Comparison of ENCODE assay signal across 23 cellular contexts in genomic region chr6:111409430-111409829, GRCh38.
DNase-seq lines count a peak whose midpoint lies in the region; ATAC-seq, FAIRE-seq and TF ChIP-seq lines count a peak whose summit lies in the region.
"Had no signal": no experiment of that assay in that cellular context is flagged by ENCODE, and none has a peak within 500 bp of the region (broad histone marks: within the 10 kb centered on the region; RNA-seq: fewer than 3 reads in every experiment).

No MANE protein-coding gene starts in this region.

- H3K27me3 Mint-ChIP-seq in activated CD8-positive, alpha-beta T cell treated with anti-CD3 and anti-CD28 coated beads for 36 hours, result no peaks in the 10 kb centered on the region
- H3K27me3 Mint-ChIP-seq in activated CD8-positive, alpha-beta T cell treated with anti-CD3 and anti-CD28 coated beads, Interleukin-2, amount 10 ng/mL, durations not matched to agents 7 days and 5 days (ENCODE audit: low read depth), result no peaks in the 10 kb centered on the region
- H3K27me3 Mint-ChIP-seq in naive B cell, result no peaks in the 10 kb centered on the region
- H3K27me3 Mint-ChIP-seq: CD4-positive, CD25-positive, alpha-beta regulatory T cell; CD8-positive, alpha-beta memory T cell had no signal

- 0 out of 20 replicates have a peak overlapping the region, but pooled peaks of 1 of the 10 experiments have one; percentile 1 for H3K4me3 ChIP-seq in BLaER1 treated with 17β-estradiol and CSF1 and Interleukin-3, amounts not matched to agents 10 nM and 100 nM
- H3K4me3 ChIP-seq: BLaER1, K562 had no signal

- intact Hi-C loops in activated CD8-positive, alpha-beta T cell treated with anti-CD3 and anti-CD28 coated beads for 36 hours (cut with micrococcal nuclease), result no loop called here

- peak; percentile 69 for FAIRE-seq in GM18507 (lab: Jason Lieb, UNC)
- FAIRE-seq: GM12892, H1, HTR-8/SVneo, K562 had no signal

- no peak overlapping the region for H3K4me3 Mint-ChIP-seq in activated CD8-positive, alpha-beta T cell treated with anti-CD3 and anti-CD28 coated beads for 36 hours
- H3K4me3 Mint-ChIP-seq in activated CD8-positive, alpha-beta T cell treated with anti-CD3 and anti-CD28 coated beads, Interleukin-2, amount 10 ng/mL, durations not matched to agents 7 days and 5 days, result no peak overlapping the region
- H3K4me3 Mint-ChIP-seq in naive B cell, result no peak overlapping the region
- H3K4me3 Mint-ChIP-seq: CD4-positive, CD25-positive, alpha-beta regulatory T cell; CD8-positive, alpha-beta memory T cell; H9 had no signal

- peaks cover 6 to 73% (median 61%) of the 10 kb centered on the region in 11 experiments; a peak in 21 of 22 replicates for H3K36me3 ChIP-seq in BLaER1 treated with 17β-estradiol and CSF1 and Interleukin-3, amounts not matched to agents 10 nM and 100 nM

- no peaks in the 10 kb centered on the region for H4K20me1 ChIP-seq in BLaER1 treated with 17β-estradiol and CSF1 and Interleukin-3, amounts not matched to agents 10 nM and 100 nM
- H4K20me1 ChIP-seq: BLaER1 had no signal

- H3K27me3 ChIP-seq in BLaER1 treated with 17β-estradiol and CSF1 and Interleukin-3, amounts not matched to agents 10 nM and 100 nM, result no peaks in the 10 kb centered on the region
- H3K27me3 ChIP-seq: BLaER1 had no signal

- peaks cover 30% of the 10 kb centered on the region for H3K4me1 Mint-ChIP-seq in activated CD8-positive, alpha-beta T cell treated with anti-CD3 and anti-CD28 coated beads for 36 hours (ENCODE audit: low read depth)
- H3K4me1 Mint-ChIP-seq in activated CD8-positive, alpha-beta T cell treated with anti-CD3 and anti-CD28 coated beads, Interleukin-2, amount 10 ng/mL, durations not matched to agents 7 days and 5 days (ENCODE audit: low read depth), result peaks cover 5% of the 10 kb centered on the region
- H3K4me1 Mint-ChIP-seq in naive B cell, result peaks cover 17 to 25% (median 22%) of the 10 kb centered on the region in 3 donors

- H3K36me3 Mint-ChIP-seq in activated CD8-positive, alpha-beta T cell treated with anti-CD3 and anti-CD28 coated beads for 36 hours (ENCODE audit: low read depth), result peaks cover 26% of the 10 kb centered on the region
- H3K36me3 Mint-ChIP-seq in activated CD8-positive, alpha-beta T cell treated with anti-CD3 and anti-CD28 coated beads, Interleukin-2, amount 10 ng/mL, durations not matched to agents 7 days and 5 days (ENCODE audit: low read depth), result peaks cover 30% of the 10 kb centered on the region
- H3K36me3 Mint-ChIP-seq in naive B cell, result peaks cover 0 to 1% of the 10 kb centered on the region in 2 donors

- H3K9ac ChIP-seq in BLaER1 treated with 17β-estradiol and CSF1 and Interleukin-3, amounts not matched to agents 10 nM and 100 nM, result peak overlapping the region in 1 of 11 experiments; percentile 61; a peak in 1 of 22 replicates
- H3K9ac ChIP-seq: BLaER1 had no signal

- H3K9me3 Mint-ChIP-seq in activated CD8-positive, alpha-beta T cell treated with anti-CD3 and anti-CD28 coated beads for 36 hours, result no peaks in the 10 kb centered on the region
- H3K9me3 Mint-ChIP-seq in activated CD8-positive, alpha-beta T cell treated with anti-CD3 and anti-CD28 coated beads, Interleukin-2, amount 10 ng/mL, durations not matched to agents 7 days and 5 days (ENCODE audit: insufficient read depth), result no peaks in the 10 kb centered on the region
- no peaks in the 10 kb centered on the region for H3K9me3 Mint-ChIP-seq in naive B cell
- H3K9me3 Mint-ChIP-seq: CD4-positive, CD25-positive, alpha-beta regulatory T cell; CD8-positive, alpha-beta memory T cell; H9 had no signal

- no peak for DNase-seq in activated CD8-positive, alpha-beta T cell treated with anti-CD3 and anti-CD28 coated beads for 36 hours
- DNase-seq in activated CD8-positive, alpha-beta T cell treated with anti-CD3 and anti-CD28 coated beads, Interleukin-2, amount 10 ng/mL, durations not matched to agents 7 days and 5 days, result no peak
- no peak for DNase-seq in GM18507 (ENCODE audit: extremely low spot score, insufficient read length, low read depth)
- DNase-seq in naive B cell, result no peak
- no peak for DNase-seq in hepatic stellate cell (ENCODE audit: low spot score)
- DNase-seq: 8988T; CD4-positive, CD25-positive, alpha-beta regulatory T cell; CD8-positive, alpha-beta memory T cell; COR-L47; DMS 273 treated with DMSO at 0.1 percent for 48 hours; DMS53; DND-41; EL; H9; IMR-90 had no signal

- H3K27ac Mint-ChIP-seq in activated CD8-positive, alpha-beta T cell treated with anti-CD3 and anti-CD28 coated beads for 36 hours, result no peak overlapping the region
- H3K27ac Mint-ChIP-seq in activated CD8-positive, alpha-beta T cell treated with anti-CD3 and anti-CD28 coated beads, Interleukin-2, amount 10 ng/mL, durations not matched to agents 7 days and 5 days, result no peak overlapping the region
- H3K27ac Mint-ChIP-seq in naive B cell, result peak overlapping the region in 4 of 6 donors; percentile 12 to 95 (median 50)
- H3K27ac Mint-ChIP-seq: CD8-positive, alpha-beta memory T cell; H9 had no signal

- CTCF ChIA-PET in activated CD8-positive, alpha-beta T cell treated with anti-CD3 and anti-CD28 coated beads for 36 hours (lab: Charles Lee), result no interaction called here
- CTCF ChIA-PET in activated CD8-positive, alpha-beta T cell treated with anti-CD3 and anti-CD28 coated beads, Interleukin-2, amount 10 ng/mL, durations not matched to agents 7 days and 5 days (lab: Charles Lee), result no interaction called here

- peak overlapping the region in 6 of 11 experiments; percentile 74 to 92 (median 81); a peak in 9 of 22 replicates for H3K4me2 ChIP-seq in BLaER1 treated with 17β-estradiol and CSF1 and Interleukin-3, amounts not matched to agents 10 nM and 100 nM

- peak overlapping the region in 3 of 11 experiments; percentile 74 to 88 (median 78); a peak in 4 of 22 replicates for H3K27ac ChIP-seq in BLaER1 treated with 17β-estradiol and CSF1 and Interleukin-3, amounts not matched to agents 10 nM and 100 nM
- H3K27ac ChIP-seq: BLaER1 had no signal

- peaks cover 2 to 10% (median 7%) of the 10 kb centered on the region in 11 experiments for H3K9me3 ChIP-seq in BLaER1 treated with 17β-estradiol and CSF1 and Interleukin-3, amounts not matched to agents 10 nM and 100 nM (replicated peaks in 1 of 11)

- peaks cover 32 to 97% (median 48%) of the 10 kb centered on the region in 10 experiments for H3K4me1 ChIP-seq in BLaER1 treated with 17β-estradiol and CSF1 and Interleukin-3, amounts not matched to agents 10 nM and 100 nM

- ATAC-seq in activated CD8-positive, alpha-beta T cell treated with anti-CD3 and anti-CD28 coated beads for 36 hours, result peak; percentile 56
- no peak for ATAC-seq in activated CD8-positive, alpha-beta T cell treated with anti-CD3 and anti-CD28 coated beads, Interleukin-2, amount 10 ng/mL, durations not matched to agents 7 days and 5 days
- ATAC-seq in naive B cell (ENCODE audit: low read depth in 2 of 2) (no peak), HG02623 (IDR thresholded peaks at IDR 0.05; ENCODE audit: unreplicated experiment) (no peak), HG03432 (IDR thresholded peaks at IDR 0.05; ENCODE audit: unreplicated experiment) (no peak)
- ATAC-seq: K562 had no signal

- POLR2A ChIA-PET in activated CD8-positive, alpha-beta T cell treated with anti-CD3 and anti-CD28 coated beads for 36 hours (lab: Charles Lee), result no interaction called here
- POLR2A ChIA-PET in activated CD8-positive, alpha-beta T cell treated with anti-CD3 and anti-CD28 coated beads, Interleukin-2, amount 10 ng/mL, durations not matched to agents 7 days and 5 days (lab: Charles Lee), result no interaction called here

- TF ChIP-seq CTCF in activated CD8-positive, alpha-beta T cell treated with anti-CD3 and anti-CD28 coated beads for 36 hours (IDR thresholded peaks at IDR 0.05), result no peak

Comparison
In these comparisons a context has a peak if more than half of its experiments do, and no peak if none do; other contexts are left out.
1. H3K27ac Mint-ChIP-seq: peak in naive B cell (4 of 6); none in activated CD8-positive, alpha-beta T cell treated with anti-CD3 and anti-CD28 coated beads for 36 hours (single experiment) and activated CD8-positive, alpha-beta T cell treated with anti-CD3 and anti-CD28 coated beads, Interleukin-2, amount 10 ng/mL, durations not matched to agents 7 days and 5 days (single experiment).